In the genomic region with DNA sequence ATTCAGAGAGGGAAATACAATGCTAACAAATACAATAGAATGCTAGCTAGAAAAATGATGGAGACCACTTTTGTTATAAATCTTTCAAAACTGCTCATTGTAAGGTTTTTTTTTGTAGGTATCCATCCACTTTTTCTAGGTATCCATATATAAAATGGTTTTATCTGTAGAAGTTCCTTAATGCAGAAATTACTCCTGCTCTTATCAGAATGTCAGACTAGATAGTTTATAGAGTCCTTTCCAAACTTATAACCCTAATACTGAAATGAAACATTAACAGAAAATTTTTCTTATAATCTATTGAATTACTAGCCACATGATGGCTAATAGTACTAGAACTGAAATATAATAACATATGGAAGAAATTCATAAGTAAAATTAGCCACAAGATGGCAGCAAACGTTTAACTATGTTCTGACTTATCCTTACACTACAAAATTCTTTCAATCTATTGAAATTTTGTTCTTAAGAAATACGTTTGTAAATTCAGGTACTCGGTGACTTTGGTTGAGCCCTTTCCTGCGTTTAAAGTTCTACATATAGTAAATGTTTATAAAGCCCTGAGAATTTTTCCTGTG, we compare ENCODE assay signal across 11 cellular contexts. TPM values are rescaled to one million over a fixed set of nuclear protein-coding genes. Genes with fewer than 3 reads are reported as not detected.
A peak's percentile ranks its signal among the peaks of the same experiment; 100 is the strongest.
DNase-seq lines count a peak whose midpoint lies in the region; ATAC-seq and TF ChIP-seq lines count a peak whose summit lies in the region.
"Had no signal": no experiment of that assay in that cellular context is flagged by ENCODE, and none has a peak within 500 bp of the region (broad histone marks: within the 10 kb centered on the region; RNA-seq: fewer than 3 reads in every experiment).

No MANE protein-coding gene starts in this region.

- no peak overlapping the region for H3K9ac ChIP-seq in SK-N-MC (ENCODE audit: insufficient read length)
- H3K9ac ChIP-seq: BLaER1 treated with 17β-estradiol and CSF1 and Interleukin-3, amounts not matched to agents 10 nM and 100 nM had no signal

- H3K4me3 ChIP-seq in LNCaP clone FGC (ENCODE audit: low read depth, low read length) (no peak overlapping the region), SK-N-MC (no peak overlapping the region), hepatocyte (no peak overlapping the region)
- H3K4me3 ChIP-seq: BLaER1 treated with 17β-estradiol and CSF1 and Interleukin-3, amounts not matched to agents 10 nM and 100 nM; skin epidermis had no signal

- H3K9me3 ChIP-seq in SK-N-MC (ENCODE audit: low read depth, low read length) (no peaks in the 10 kb centered on the region), hepatocyte (ENCODE audit: low read depth) (no peaks in the 10 kb centered on the region)
- H3K9me3 ChIP-seq: BLaER1 treated with 17β-estradiol and CSF1 and Interleukin-3, amounts not matched to agents 10 nM and 100 nM had no signal

- no peak overlapping the region for H3K4me2 ChIP-seq in hepatocyte
- H3K4me2 ChIP-seq: BLaER1 treated with 17β-estradiol and CSF1 and Interleukin-3, amounts not matched to agents 10 nM and 100 nM had no signal

- H3K4me3 Mint-ChIP-seq in activated T-cell treated with anti-CD3 and anti-CD28 coated beads, Interleukin-2, amount 50 U/mL, for 4 hours, result no peak overlapping the region
- H3K4me3 Mint-ChIP-seq: activated B cell treated with CpG ODN at 0.5 μM for 24 hours had no signal

- H3K27me3 Mint-ChIP-seq in activated T-cell treated with anti-CD3 and anti-CD28 coated beads, Interleukin-2, amount 50 U/mL, for 4 hours (ENCODE audit: low read depth), result no peaks in the 10 kb centered on the region
- H3K27me3 Mint-ChIP-seq: activated B cell treated with CpG ODN at 0.5 μM for 24 hours had no signal

- peaks cover 4% of the 10 kb centered on the region for H3K4me1 ChIP-seq in hepatocyte (ENCODE audit: insufficient read depth)
- H3K4me1 ChIP-seq: BLaER1 treated with 17β-estradiol and CSF1 and Interleukin-3, amounts not matched to agents 10 nM and 100 nM had no signal

- no peaks in the 10 kb centered on the region for H3K9me2 ChIP-seq in hepatocyte (replicated peaks; ENCODE audit: insufficient read depth)

- no peaks in the 10 kb centered on the region for H3K9me3 Mint-ChIP-seq in activated T-cell treated with anti-CD3 and anti-CD28 coated beads, Interleukin-2, amount 50 U/mL, for 4 hours
- H3K9me3 Mint-ChIP-seq: activated B cell treated with CpG ODN at 0.5 μM for 24 hours had no signal

- ATAC-seq in activated T-cell treated with anti-CD3 and anti-CD28 coated beads, Interleukin-2, amount 50 U/mL, for 4 hours, result no peak
- ATAC-seq in HG02763 (IDR thresholded peaks at IDR 0.05; ENCODE audit: unreplicated experiment), result no peak

- no peaks in the 10 kb centered on the region for H3K4me1 Mint-ChIP-seq in activated T-cell treated with anti-CD3 and anti-CD28 coated beads, Interleukin-2, amount 50 U/mL, for 4 hours (ENCODE audit: low read depth)
- H3K4me1 Mint-ChIP-seq: activated B cell treated with CpG ODN at 0.5 μM for 24 hours had no signal

- no peaks in the 10 kb centered on the region for H3K27me3 ChIP-seq in hepatocyte
- H3K27me3 ChIP-seq: BLaER1 treated with 17β-estradiol and CSF1 and Interleukin-3, amounts not matched to agents 10 nM and 100 nM had no signal

- H3K36me3 Mint-ChIP-seq in activated T-cell treated with anti-CD3 and anti-CD28 coated beads, Interleukin-2, amount 50 U/mL, for 4 hours (ENCODE audit: insufficient read depth), result peaks cover 9% of the 10 kb centered on the region

- TF ChIP-seq CTCF in LNCaP clone FGC (IDR thresholded peaks at IDR 0.05; ENCODE audit: control insufficient read depth, extremely low read depth, insufficient read depth), result no peak
- TF ChIP-seq CTCF in hepatocyte (IDR thresholded peaks at IDR 0.05; ENCODE audit: poor library complexity), result peak; percentile 70

- H4K20me1 ChIP-seq in hepatocyte (ENCODE audit: insufficient read depth, poor library complexity, severe bottlenecking), result no peaks in the 10 kb centered on the region
- H4K20me1 ChIP-seq: BLaER1 treated with 17β-estradiol and CSF1 and Interleukin-3, amounts not matched to agents 10 nM and 100 nM had no signal

- H3K36me3 ChIP-seq in SK-N-MC (ENCODE audit: insufficient read depth, low read length), result peaks cover 84% of the 10 kb centered on the region
- no peaks in the 10 kb centered on the region for H3K36me3 ChIP-seq in hepatocyte (replicated peaks; ENCODE audit: insufficient read depth, low read depth)

- 57% methylated on average over 4 of the region's 4 CpGs for WGBS in hepatocyte (ENCODE audit: low lambda C conversion rate, missing lambda C conversion rate)

- no peak overlapping the region for H2AFZ ChIP-seq in hepatocyte

- peak; percentile 31 for DNase-seq in NCI-H1436 (lab: John Stamatoyannopoulos, UW)
- no peak for DNase-seq in NCI-H1436 treated with DMSO at 0.1 percent for 48 hours (lab: John Stamatoyannopoulos, UW)
- DNase-seq in LNCaP clone FGC (ENCODE audit: low read depth), result peak; percentile 40
- DNase-seq in SK-N-MC (ENCODE audit: low read depth, low spot score), result peak; percentile 72
- DNase-seq in hepatocyte (ENCODE audit: low spot score), result peak; percentile 66
- DNase-seq in activated effector memory CD4-positive, alpha-beta T cell treated with Interleukin-2 at 50 U/mL for 16 hours, result no peak
- DNase-seq in activated T-cell treated with anti-CD3 and anti-CD28 coated beads, Interleukin-2, amount 50 U/mL, for 4 hours, result no peak
- DNase-seq: activated B cell treated with CpG ODN at 0.5 μM for 24 hours had no signal

- no peak overlapping the region for H3K27ac ChIP-seq in SK-N-MC
- H3K27ac ChIP-seq in hepatocyte, result no peak overlapping the region
- H3K27ac ChIP-seq: BLaER1 treated with 17β-estradiol and CSF1 and Interleukin-3, amounts not matched to agents 10 nM and 100 nM; skin epidermis had no signal

- H3K79me2 ChIP-seq in hepatocyte, result no peaks in the 10 kb centered on the region

RNA-seq across cellular contexts. Expression of gene ECT2, which starts 58.5 kb away (rescaled TPM):
- 11.2 and 16.7 TPM in 2 replicates for total RNA-seq in hepatocyte
- 5.7 and 9.3 TPM in 2 replicates for polyA plus RNA-seq in hepatocyte
- 10 to 100 TPM in 2 of 3 donors, 1 to 10 TPM in 1; 8.6 to 11.0 (median 10.2) TPM for total RNA-seq in activated T-cell treated with anti-CD3 and anti-CD28 coated beads, Interleukin-2, amount 50 U/mL, for 4 hours

Comparison
In these comparisons a context has a peak if more than half of its experiments do, and no peak if none do; other contexts are left out.
1. DNase-seq: peak in NCI-H1436 (single experiment), LNCaP clone FGC (single experiment), SK-N-MC (single experiment) and hepatocyte (single experiment); none in NCI-H1436 treated with DMSO at 0.1 percent for 48 hours (single experiment), activated effector memory CD4-positive, alpha-beta T cell treated with Interleukin-2 at 50 U/mL for 16 hours (single experiment) and activated T-cell treated with anti-CD3 and anti-CD28 coated beads, Interleukin-2, amount 50 U/mL, for 4 hours (single experiment).